Comparison of ENCODE assay signal across 1 cellular context in the genomic region with DNA sequence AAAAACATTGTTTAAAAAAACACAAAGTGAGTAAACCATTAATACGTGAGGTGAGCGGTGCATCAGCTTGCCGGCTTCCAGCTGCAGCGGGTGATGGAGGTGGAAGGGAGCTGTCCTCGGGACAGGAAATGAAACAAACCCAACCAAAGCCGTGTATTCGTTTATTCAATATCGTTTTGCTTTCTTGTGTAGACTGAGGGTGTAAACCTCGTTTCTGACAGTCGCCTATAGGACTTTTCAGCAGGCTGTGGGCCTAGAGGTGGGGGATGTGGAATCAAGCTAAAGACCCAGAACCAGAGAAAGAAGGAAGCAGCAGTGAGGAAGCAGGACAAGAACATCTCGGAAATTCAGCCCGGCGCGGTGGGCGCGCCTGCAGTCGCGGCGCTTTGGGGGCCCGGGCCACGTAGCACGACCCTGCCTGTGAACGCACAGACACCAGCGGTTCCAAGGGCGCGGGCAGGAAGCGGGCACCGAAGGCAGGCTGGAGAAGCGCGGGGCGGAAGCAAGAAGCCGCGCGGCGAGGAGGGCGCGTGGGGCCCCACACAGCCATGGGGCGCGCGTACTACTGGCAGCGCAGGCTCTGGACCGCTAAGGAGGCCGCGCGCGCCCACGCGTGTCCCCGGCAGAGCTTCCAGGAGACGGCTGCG.
TF ChIP-seq lines count a peak whose summit lies in the region.

No MANE protein-coding gene starts in this region.

TF ChIP-seq in GM23338, 12 proteins besides CTCF, POLR2A, EP300 and RAD21 (continued from another document):
- TF ChIP-seq, protein P1, sequence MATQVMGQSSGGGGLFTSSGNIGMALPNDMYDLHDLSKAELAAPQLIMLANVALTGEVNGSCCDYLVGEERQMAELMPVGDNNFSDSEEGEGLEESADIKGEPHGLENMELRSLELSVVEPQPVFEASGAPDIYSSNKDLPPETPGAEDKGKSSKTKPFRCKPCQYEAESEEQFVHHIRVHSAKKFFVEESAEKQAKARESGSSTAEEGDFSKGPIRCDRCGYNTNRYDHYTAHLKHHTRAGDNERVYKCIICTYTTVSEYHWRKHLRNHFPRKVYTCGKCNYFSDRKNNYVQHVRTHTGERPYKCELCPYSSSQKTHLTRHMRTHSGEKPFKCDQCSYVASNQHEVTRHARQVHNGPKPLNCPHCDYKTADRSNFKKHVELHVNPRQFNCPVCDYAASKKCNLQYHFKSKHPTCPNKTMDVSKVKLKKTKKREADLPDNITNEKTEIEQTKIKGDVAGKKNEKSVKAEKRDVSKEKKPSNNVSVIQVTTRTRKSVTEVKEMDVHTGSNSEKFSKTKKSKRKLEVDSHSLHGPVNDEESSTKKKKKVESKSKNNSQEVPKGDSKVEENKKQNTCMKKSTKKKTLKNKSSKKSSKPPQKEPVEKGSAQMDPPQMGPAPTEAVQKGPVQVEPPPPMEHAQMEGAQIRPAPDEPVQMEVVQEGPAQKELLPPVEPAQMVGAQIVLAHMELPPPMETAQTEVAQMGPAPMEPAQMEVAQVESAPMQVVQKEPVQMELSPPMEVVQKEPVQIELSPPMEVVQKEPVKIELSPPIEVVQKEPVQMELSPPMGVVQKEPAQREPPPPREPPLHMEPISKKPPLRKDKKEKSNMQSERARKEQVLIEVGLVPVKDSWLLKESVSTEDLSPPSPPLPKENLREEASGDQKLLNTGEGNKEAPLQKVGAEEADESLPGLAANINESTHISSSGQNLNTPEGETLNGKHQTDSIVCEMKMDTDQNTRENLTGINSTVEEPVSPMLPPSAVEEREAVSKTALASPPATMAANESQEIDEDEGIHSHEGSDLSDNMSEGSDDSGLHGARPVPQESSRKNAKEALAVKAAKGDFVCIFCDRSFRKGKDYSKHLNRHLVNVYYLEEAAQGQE (IDR thresholded peaks at IDR 0.05; ENCODE audit: unreplicated experiment): no peak
- no peak for TF ChIP-seq EZH2phosphoT487 (IDR thresholded peaks at IDR 0.05; ENCODE audit: unreplicated experiment)
